ENCODE assay signal across 8 cellular contexts in genomic region chr17:79112471-79112870, GRCh38.
"Had no signal": no experiment of that assay in that cellular context is flagged by ENCODE, and none has a peak within 500 bp of the region (broad histone marks: within the 10 kb centered on the region; RNA-seq: fewer than 3 reads in every experiment).

No MANE protein-coding gene starts in this region.

- ATAC-seq: GM23338, HepG2, K562 had no signal

- H2AFZ ChIP-seq: GM23338 had no signal

- H3K27ac ChIP-seq: HL-60 had no signal

- H3K4me2 ChIP-seq: GM23338 had no signal

- DNase-seq: H9, HCEC 1CT, HFFc6, KG1 had no signal

- H3K4me3 ChIP-seq: GM23338, K562 had no signal
